In the genomic region with DNA sequence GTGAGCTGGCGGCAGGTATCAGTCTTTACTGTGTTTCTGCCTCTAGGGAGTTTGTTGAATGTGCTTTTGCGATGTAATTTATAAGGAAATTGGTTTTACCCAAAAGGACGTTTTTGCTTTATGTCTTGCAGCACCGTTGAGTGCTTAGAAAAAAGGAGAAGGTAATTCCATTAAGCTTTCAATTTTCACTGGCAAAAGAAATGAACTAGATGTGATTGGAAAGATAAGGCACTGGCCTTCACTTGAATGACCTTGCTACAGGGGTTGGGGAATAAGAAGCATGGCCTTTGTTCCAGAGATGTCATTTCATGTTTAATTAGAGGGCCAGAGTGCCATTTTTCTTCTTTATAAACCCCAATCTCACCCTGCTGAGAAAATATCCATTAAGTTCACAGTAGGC, we compare ENCODE assay signal across 14 cellular contexts.
DNase-seq lines count a peak whose midpoint lies in the region; ATAC-seq and TF ChIP-seq lines count a peak whose summit lies in the region.
"Had no signal": no experiment of that assay in that cellular context is flagged by ENCODE, and none has a peak within 500 bp of the region (broad histone marks: within the 10 kb centered on the region; RNA-seq: fewer than 3 reads in every experiment).

No MANE protein-coding gene starts in this region.

- no peak for ATAC-seq in SK-N-SH treated with all-trans-retinoic acid at 6 μM for 48 hours
- ATAC-seq in GM18511 (IDR thresholded peaks at IDR 0.05; ENCODE audit: unreplicated experiment): no peak

- CTCF ChIA-PET in Calu3 (lab: Charles Lee): no interaction called here

- H3K4me1 Mint-ChIP-seq in Calu3 (ENCODE audit: low read depth, unreplicated experiment): peaks cover 24% of the 10 kb centered on the region
- H3K4me1 Mint-ChIP-seq in mesothelial cell of epicardium: peaks cover 30% of the 10 kb centered on the region

- peaks cover 3% of the 10 kb centered on the region for H3K9me3 Mint-ChIP-seq in Calu3 (ENCODE audit: low read depth, unreplicated experiment)
- H3K9me3 Mint-ChIP-seq in mesothelial cell of epicardium: peaks cover 8% of the 10 kb centered on the region
- H3K9me3 Mint-ChIP-seq: CD4-positive, alpha-beta T cell; H9 had no signal

- no peak overlapping the region for H3K27ac Mint-ChIP-seq in Calu3 (ENCODE audit: unreplicated experiment)
- peak overlapping the region; percentile 21 for H3K27ac Mint-ChIP-seq in mesothelial cell of epicardium
- H3K27ac Mint-ChIP-seq: CD4-positive, alpha-beta T cell; H9 had no signal

- TF ChIP-seq CTCF in Calu3 (IDR thresholded peaks at IDR 0.05; ENCODE audit: unreplicated experiment) (no peak), mesothelial cell of epicardium (IDR thresholded peaks at IDR 0.05; ENCODE audit: unreplicated experiment) (no peak)

- intact Hi-C loops in Calu3 (cut with micrococcal nuclease; ENCODE audit: unreplicated experiment): no loop called here

- no peaks in the 10 kb centered on the region for H3K27me3 Mint-ChIP-seq in Calu3 (ENCODE audit: unreplicated experiment)
- H3K27me3 Mint-ChIP-seq in mesothelial cell of epicardium (ENCODE audit: low read depth): no peaks in the 10 kb centered on the region

- H3K36me3 Mint-ChIP-seq in Calu3 (ENCODE audit: insufficient read depth, unreplicated experiment) (peaks cover 49% of the 10 kb centered on the region), mesothelial cell of epicardium (peaks cover 14% of the 10 kb centered on the region)

- H3K4me3 Mint-ChIP-seq in Calu3 (ENCODE audit: low read depth, unreplicated experiment) (no peak overlapping the region), mesothelial cell of epicardium (no peak overlapping the region)
- H3K4me3 Mint-ChIP-seq: CD4-positive, alpha-beta T cell; H9 had no signal

- TSS peak; percentile 4 for BruUV-seq in Calu3 (replicated peaks; lab: Mats Ljungman, UMichigan)

- DNase-seq in Calu3 (no peak), NCI-H2227 treated with DMSO at 0.1 percent for 48 hours (lab: John Stamatoyannopoulos, UW) (peak; percentile 49), mesothelial cell of epicardium (ENCODE audit: low spot score in 2 of 2, unreplicated experiment in 2 of 2) (no peak), pons (ENCODE audit: low spot score) (no peak), AG20443 (ENCODE audit: low spot score) (no peak)
- DNase-seq in activated naive CD4-positive, alpha-beta T cell (lab: John Stamatoyannopoulos, UW): no peak
- DNase-seq: Caco-2; CD4-positive, alpha-beta T cell; DMS153; DMS79 treated with DMSO at 0.1 percent for 48 hours; GF-D8; H9 had no signal

TF ChIP-seq in SK-N-SH treated with all-trans-retinoic acid at 6 μM for 48 hours, 23 proteins besides CTCF, POLR2A, EP300 and RAD21:
- TF ChIP-seq SNAI2 (CRISPR knock-in tag; IDR thresholded peaks at IDR 0.05) (0 out of 2 replicates have a peak, but pooled peaks have one; percentile 39), OSR1 (CRISPR knock-in tag; IDR thresholded peaks at IDR 0.05) (no peak), ZNF70 (CRISPR knock-in tag; IDR thresholded peaks at IDR 0.05) (peak; percentile 28; the same call in 1 of the 2 replicates), TCF4 (CRISPR knock-in tag; IDR thresholded peaks at IDR 0.05; ENCODE audit: borderline replicate concordance) (peak; percentile 46), CSRNP3 (CRISPR knock-in tag; IDR thresholded peaks at IDR 0.05) (0 out of 2 replicates have a peak, but pooled peaks have one; percentile 26), POU6F1 (CRISPR knock-in tag; IDR thresholded peaks at IDR 0.05; ENCODE audit: borderline replicate concordance, low read depth) (no peak), BACH2 (CRISPR knock-in tag; IDR thresholded peaks at IDR 0.05; ENCODE audit: borderline replicate concordance) (no peak), ZFP30 (CRISPR knock-in tag; IDR thresholded peaks at IDR 0.05) (no peak), ESRRG (CRISPR knock-in tag; IDR thresholded peaks at IDR 0.05) (peak; percentile 67; the same call in 1 of the 2 replicates), ISL1 (CRISPR knock-in tag; IDR thresholded peaks at IDR 0.05) (peak; percentile 81), ZC3H10 (CRISPR knock-in tag; IDR thresholded peaks at IDR 0.05) (no peak), TSHZ2 (CRISPR knock-in tag; IDR thresholded peaks at IDR 0.05) (peak; percentile 68; the same call in 1 of the 2 replicates)
